In the genomic region with DNA sequence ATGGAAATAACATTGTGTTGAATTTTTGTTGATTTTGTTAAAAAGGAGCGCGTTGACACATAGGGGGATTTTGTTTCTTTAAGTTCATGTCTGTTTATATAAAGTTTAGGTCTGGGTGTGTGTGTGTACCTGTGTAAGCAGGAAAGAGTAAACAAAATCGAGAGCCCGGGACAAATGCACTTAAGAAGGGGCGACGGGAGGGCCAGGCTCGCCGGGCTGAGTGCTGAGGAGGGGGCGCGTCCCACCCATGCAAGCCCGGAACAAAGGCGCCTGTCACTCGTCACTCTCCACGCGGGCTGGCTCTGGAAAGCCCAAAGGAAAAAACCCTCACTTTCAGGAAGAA, we compare ENCODE assay signal across 9 cellular contexts. TPM values are rescaled to one million over a fixed set of nuclear protein-coding genes. Genes with fewer than 3 reads are reported as not detected.
DNase-seq lines count a peak whose midpoint lies in the region; ATAC-seq and TF ChIP-seq lines count a peak whose summit lies in the region.
"Had no signal": no experiment of that assay in that cellular context is flagged by ENCODE, and none has a peak within 500 bp of the region (broad histone marks: within the 10 kb centered on the region; RNA-seq: fewer than 3 reads in every experiment).

No MANE protein-coding gene starts in this region.

- no peaks in the 10 kb centered on the region for H3K36me3 ChIP-seq in CD8-positive, alpha-beta memory T cell (ENCODE audit: insufficient read depth, low read length)
- no peaks in the 10 kb centered on the region for H3K36me3 ChIP-seq in NT2/D1 (ENCODE audit: insufficient read depth, insufficient read length, low read length)
- H3K36me3 ChIP-seq: gastroesophageal sphincter had no signal

- no peaks in the 10 kb centered on the region for H3K9me3 ChIP-seq in CD8-positive, alpha-beta memory T cell (ENCODE audit: low read length)
- H3K9me3 ChIP-seq in NT2/D1 (ENCODE audit: insufficient read depth, low read length) = no peaks in the 10 kb centered on the region
- H3K9me3 ChIP-seq: gastroesophageal sphincter had no signal

- peaks cover 13% of the 10 kb centered on the region for H3K4me1 ChIP-seq in CD8-positive, alpha-beta memory T cell (ENCODE audit: insufficient read depth, low read length)
- H3K4me1 ChIP-seq in NT2/D1 (ENCODE audit: insufficient read depth, insufficient read length) = peaks cover 2% of the 10 kb centered on the region

- H3K27ac Mint-ChIP-seq in CD8-positive, alpha-beta memory T cell = peak overlapping the region in 3 of 8 donors; percentile 17 to 58 (median 32)
- H3K27ac Mint-ChIP-seq in osteocyte (ENCODE audit: unreplicated experiment) = no peak overlapping the region

- H3K4me3 Mint-ChIP-seq in CD8-positive, alpha-beta memory T cell = peak overlapping the region; percentile 74 to 90 (median 82)
- peak overlapping the region; percentile 69 for H3K4me3 Mint-ChIP-seq in osteocyte (ENCODE audit: unreplicated experiment)

- peaks cover 11 to 15% (median 11%) of the 10 kb centered on the region in 3 donors for H3K4me1 Mint-ChIP-seq in CD8-positive, alpha-beta memory T cell
- H3K4me1 Mint-ChIP-seq in osteocyte (ENCODE audit: unreplicated experiment) = peaks cover 11% of the 10 kb centered on the region

- DNase-seq in CD8-positive, alpha-beta memory T cell = no peak
- no peak for DNase-seq in NT2/D1 (ENCODE audit: low read depth, low spot score)
- DNase-seq in epithelial cell of proximal tubule (ENCODE audit: low read depth) = no peak
- no peak for DNase-seq in osteocyte (ENCODE audit: extremely low spot score, unreplicated experiment)
- DNase-seq in DMS 273 (lab: John Stamatoyannopoulos, UW; ENCODE audit: unreplicated experiment) = no peak
- no peak for DNase-seq in SW480 (ENCODE audit: low spot score)

- CTCF ChIA-PET in CD8-positive, alpha-beta memory T cell (lab: Charles Lee) = interaction anchor here (1.7 kb wide), 1 partner anchor 13 kb away, joined by 8 read pairs; a partner anchor contains a TSS

- peak overlapping the region; percentile 73 for H3K9ac ChIP-seq in NT2/D1 (ENCODE audit: insufficient read length, low read depth)

- TF ChIP-seq CTCF in epithelial cell of proximal tubule (conservative IDR thresholded peaks at IDR 0.05; ENCODE audit: low read depth, low read length) (no peak), osteocyte (IDR thresholded peaks at IDR 0.05) (no peak)

- POLR2A ChIA-PET in CD8-positive, alpha-beta memory T cell (lab: Charles Lee) = no interaction called here

- H3K27me3 ChIP-seq in CD8-positive, alpha-beta memory T cell (ENCODE audit: insufficient read depth, low read length, poor library complexity, severe bottlenecking) = peaks cover 29% of the 10 kb centered on the region
- peaks cover 77% of the 10 kb centered on the region for H3K27me3 ChIP-seq in NT2/D1 (ENCODE audit: insufficient read depth, insufficient read length)

- no peaks in the 10 kb centered on the region for H3K36me3 Mint-ChIP-seq in CD8-positive, alpha-beta memory T cell
- H3K36me3 Mint-ChIP-seq in osteocyte (ENCODE audit: unreplicated experiment) = no peaks in the 10 kb centered on the region

- H3K4me3 ChIP-seq in CD8-positive, alpha-beta memory T cell (ENCODE audit: low read length) = peak overlapping the region; percentile 38
- peak overlapping the region; percentile 64 for H3K4me3 ChIP-seq in NT2/D1 (ENCODE audit: insufficient read length, low read depth)
- H3K4me3 ChIP-seq in epithelial cell of proximal tubule (ENCODE audit: low read depth, low read length) = peak overlapping the region; percentile 59

- no peak overlapping the region for H3K27ac ChIP-seq in CD8-positive, alpha-beta memory T cell (ENCODE audit: low read depth, low read length)

- peaks cover 0 to 2% (median 0%) of the 10 kb centered on the region in 5 donors for H3K9me3 Mint-ChIP-seq in CD8-positive, alpha-beta memory T cell
- H3K9me3 Mint-ChIP-seq in osteocyte (ENCODE audit: unreplicated experiment) = no peaks in the 10 kb centered on the region

- H3K27me3 Mint-ChIP-seq in CD8-positive, alpha-beta memory T cell = peaks cover 43 to 59% of the 10 kb centered on the region in 2 donors
- peaks cover 70% of the 10 kb centered on the region for H3K27me3 Mint-ChIP-seq in osteocyte (ENCODE audit: unreplicated experiment)

- ATAC-seq in esophagus mucosa (no peak), GM21825 (IDR thresholded peaks at IDR 0.05; ENCODE audit: unreplicated experiment) (no peak)
- ATAC-seq: gastroesophageal sphincter had no signal

RNA-seq across cellular contexts. Expression of a gene that starts 28.8 kb away (rescaled TPM):
- total RNA-seq in CD8-positive, alpha-beta memory T cell = 1 to 10 TPM; 1.8 to 2.1 TPM
- 0.60 TPM for polyA plus RNA-seq in CD8-positive, alpha-beta memory T cell
- total RNA-seq in epithelial cell of proximal tubule (1.7 and 10.4 TPM in 2 replicates), osteocyte (1.3 and 1.8 TPM in 2 replicates), esophagus mucosa (1.3 TPM)
- total RNA-seq: gastroesophageal sphincter had no signal

RNA-seq across cellular contexts. Expression of a gene that starts 38.9 kb away (rescaled TPM):
- total RNA-seq in CD8-positive, alpha-beta memory T cell = 10 to 100 TPM; 38.3 to 38.8 TPM
- polyA plus RNA-seq in CD8-positive, alpha-beta memory T cell = 21.5 TPM
- total RNA-seq in epithelial cell of proximal tubule (40.2 and 40.3 TPM in 2 replicates), osteocyte (22.0 and 25.2 TPM in 2 replicates), esophagus mucosa (20.7 TPM)

RNA-seq across cellular contexts. Expression of a gene that starts 41.7 kb away (rescaled TPM):
- 100 to 1,000 TPM; 128 to 129 TPM for total RNA-seq in CD8-positive, alpha-beta memory T cell
- polyA plus RNA-seq in CD8-positive, alpha-beta memory T cell = 56.7 TPM
- total RNA-seq in epithelial cell of proximal tubule (31.1 and 34.7 TPM in 2 replicates), osteocyte (156 and 168 TPM in 2 replicates), esophagus mucosa (126 TPM)
